Comparison of ENCODE assay signal across 1 cellular context in genomic region chr5:73274121-73274520, GRCh38.
TF ChIP-seq lines count a peak whose summit lies in the region.

No MANE protein-coding gene starts in this region.

TF ChIP-seq in A549, 52 proteins besides CTCF, POLR2A, EP300 and RAD21 (continued from another document):
- no peak for TF ChIP-seq ELK1 (IDR thresholded peaks at IDR 0.05; ENCODE audit: low read depth, low read length)
- TF ChIP-seq CEBPB (IDR thresholded peaks at IDR 0.05) = no peak
